ENCODE assay signal across 9 cellular contexts in the genomic region with DNA sequence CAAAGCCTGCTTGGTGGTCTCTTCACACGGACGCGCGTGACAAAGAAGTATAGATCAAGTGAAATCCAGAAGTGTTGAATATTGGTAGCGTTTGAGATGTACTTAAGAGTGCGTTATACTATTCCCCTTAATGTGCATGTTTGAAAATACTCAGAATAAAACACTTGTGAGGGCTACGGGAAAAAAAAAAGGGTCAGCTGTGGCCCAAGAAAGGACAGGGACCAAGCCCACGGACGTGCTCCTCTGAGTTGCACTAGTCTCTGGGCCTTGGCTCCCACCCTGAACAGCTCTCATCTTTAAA. TPM values are rescaled to one million over a fixed set of nuclear protein-coding genes. Genes with fewer than 3 reads are reported as not detected.
DNase-seq lines count a peak whose midpoint lies in the region; ATAC-seq and TF ChIP-seq lines count a peak whose summit lies in the region.
"Had no signal": no experiment of that assay in that cellular context is flagged by ENCODE, and none has a peak within 500 bp of the region (broad histone marks: within the 10 kb centered on the region; RNA-seq: fewer than 3 reads in every experiment).

No MANE protein-coding gene starts in this region.

- H3K4me3 ChIP-seq in heart right ventricle = peak overlapping the region; percentile 50 to 99 (median 90)
- peak overlapping the region; percentile 35 to 84 for H3K4me3 ChIP-seq in aorta (ENCODE audit: low read length in 2 of 2)

- H3K36me3 Mint-ChIP-seq in brain (peaks cover 27% of the 10 kb centered on the region), mesothelial cell of epicardium (peaks cover 17% of the 10 kb centered on the region)

- H3K27me3 Mint-ChIP-seq in brain = peaks cover 13% of the 10 kb centered on the region
- peaks cover 2% of the 10 kb centered on the region for H3K27me3 Mint-ChIP-seq in mesothelial cell of epicardium (ENCODE audit: low read depth)

- H3K4me1 Mint-ChIP-seq in brain = peaks cover 26% of the 10 kb centered on the region
- peaks cover 11% of the 10 kb centered on the region for H3K4me1 Mint-ChIP-seq in mesothelial cell of epicardium

- ATAC-seq in heart right ventricle = no peak
- no peak for ATAC-seq in Right ventricle myocardium inferior
- no peak for ATAC-seq in aorta (ENCODE audit: low FRiP score)

- peak overlapping the region; percentile 90 to 97 (median 96) for H3K4me3 Mint-ChIP-seq in brain
- H3K4me3 Mint-ChIP-seq in mesothelial cell of epicardium = peak overlapping the region; percentile 98

- POLR2A ChIA-PET in HEK293T (lab: Yijun Ruan, JAX) = interaction anchor here (0.6 to 1.0 kb wide), 4 partner anchors 10 to 118 kb away, joined by 3 to 5 read pairs (median 3); partner anchors contain the start of gene COX6B1

- H3K9me3 ChIP-seq in heart right ventricle = no peaks in the 10 kb centered on the region
- no peaks in the 10 kb centered on the region for H3K9me3 ChIP-seq in aorta (ENCODE audit: control insufficient read depth, low read length)

- H3K36me3 ChIP-seq in heart right ventricle (peaks cover 0 to 34% (median 24%) of the 10 kb centered on the region in 9 donors), aorta (ENCODE audit: control insufficient read depth in 1 of 2, insufficient read depth in 2 of 2, low read length in 1 of 2) (peaks cover 0 to 4% of the 10 kb centered on the region in 2 donors)

- DNase-seq in heart right ventricle (no peak), Right ventricle myocardium inferior (ENCODE audit: missing footprints) (no peak), mesothelial cell of epicardium (ENCODE audit: low spot score in 2 of 2, unreplicated experiment in 2 of 2) (no peak), aorta (no peak), HEK293T (ENCODE audit: extremely low spot score) (no peak), head of caudate nucleus (no peak), NCI-H146 treated with DMSO at 0.1 percent for 48 hours (lab: John Stamatoyannopoulos, UW; ENCODE audit: unreplicated experiment) (no peak)

- H3K27me3 ChIP-seq in heart right ventricle = no peaks in the 10 kb centered on the region
- no peaks in the 10 kb centered on the region for H3K27me3 ChIP-seq in aorta (ENCODE audit: control insufficient read depth in 1 of 2, insufficient read depth in 2 of 2, low read length in 1 of 2)

- H3K27ac Mint-ChIP-seq in brain (peak overlapping the region; percentile 91 to 98 (median 96)), mesothelial cell of epicardium (peak overlapping the region; percentile 99)

- H3K27ac ChIP-seq in heart right ventricle = peak overlapping the region; percentile 53 to 97 (median 93)
- H3K27ac ChIP-seq in aorta (ENCODE audit: low read depth in 1 of 2, low read length in 2 of 2) = peak overlapping the region in 1 of 2 donors; percentile 94

- H3K9me3 Mint-ChIP-seq in brain (peaks cover 0 to 3% (median 0%) of the 10 kb centered on the region in 5 experiments), mesothelial cell of epicardium (no peaks in the 10 kb centered on the region)

- CTCF ChIA-PET in HEK293T (lab: Yijun Ruan, JAX) = interaction anchor here (0.7 kb wide), 1 partner anchor 64 kb away, joined by 9 read pairs; no protein-coding TSS in a partner anchor

- H3K4me1 ChIP-seq in heart right ventricle (peaks cover 3 to 24% (median 19%) of the 10 kb centered on the region in 9 donors), aorta (ENCODE audit: control insufficient read depth in 1 of 2, insufficient read depth in 2 of 2, low read length in 2 of 2) (no peaks in the 10 kb centered on the region)

- TF ChIP-seq CTCF in heart right ventricle (IDR thresholded peaks at IDR 0.05) (no peak), brain (conservative IDR thresholded peaks at IDR 0.05) (no peak), mesothelial cell of epicardium (IDR thresholded peaks at IDR 0.05; ENCODE audit: unreplicated experiment) (no peak)

- intact Hi-C loops in heart right ventricle (cut with DNase I) (no loop called here), Right ventricle myocardium inferior (cut with DNase I) (loop anchor here (5.0 kb wide), 1 partner anchor 81 kb away; the partner anchor contains the start of gene TMEM147), aorta (cut with DNase I) (loop anchor here in 1 of 2 donors (2.0 kb wide), 1 partner anchor 15 kb away; no protein-coding TSS in a partner anchor), head of caudate nucleus (cut with DNase I) (loop anchor here (2.0 kb wide), 3 partner anchors 15 to 89 kb away; partner anchors contain the start of genes COX6B1 and HAUS5)

- 10% methylated on average over 9 of the region's 9 CpGs for WGBS in heart right ventricle, 2 donors
- 8% methylated on average over 9 of the region's 9 CpGs for WGBS in aorta, 2 donors

TF ChIP-seq in HEK293T, 16 proteins besides CTCF, POLR2A, EP300 and RAD21:
- no peak for TF ChIP-seq ELF4 (IDR thresholded peaks at IDR 0.05)
- TF ChIP-seq NFRKB (IDR thresholded peaks at IDR 0.05) = no peak

RNA-seq across cellular contexts. Expression of gene RBM42, which starts 0.6 kb away (rescaled TPM):
- total RNA-seq in heart right ventricle = 10 to 100 TPM; 43.5 to 57.8 (median 53.2) TPM
- 10 to 100 TPM; 76.3 to 93.1 TPM for polyA plus RNA-seq in heart right ventricle
- total RNA-seq in Right ventricle myocardium inferior = 51.5 TPM
- polyA plus RNA-seq in brain (ENCODE audit: insufficient read depth, low read depth, low replicate concordance) = 101 TPM
- 63.7 to 70.6 TPM (median 66.4 TPM) in 3 replicates for total RNA-seq in mesothelial cell of epicardium
- total RNA-seq in aorta = 10 to 100 TPM; 53.7 to 62.0 TPM
- 10 to 100 TPM; 41.8 to 66.8 TPM for polyA plus RNA-seq in aorta

RNA-seq across cellular contexts. Expression of gene ETV2, which starts 13.3 kb away (rescaled TPM):
- total RNA-seq in heart right ventricle (under 1 TPM in 4 of 10 donors, not detected in 6; 0.26 to 0.55 (median 0.28) TPM), Right ventricle myocardium inferior (0.68 TPM), mesothelial cell of epicardium (1.4 to 2.1 TPM (median 1.5 TPM) in 3 replicates), aorta (1 to 10 TPM in 1 of 2 donors, under 1 TPM in 1; 0.62 to 1.2 TPM)
- polyA plus RNA-seq in heart right ventricle (1 to 10 TPM in 1 of 2 donors, under 1 TPM in 1; 0.59 to 1.5 TPM), brain (ENCODE audit: insufficient read depth, low read depth, low replicate concordance) (5.6 TPM), aorta (1 to 10 TPM in 1 of 2 donors, under 1 TPM in 1; 0.46 to 1.9 TPM)
- total RNA-seq: renal cortical epithelial cell had no signal

RNA-seq across cellular contexts. Expression of gene HAUS5, which starts 15.7 kb away (rescaled TPM):
- total RNA-seq in heart right ventricle = 1 to 10 TPM; 3.2 to 9.3 (median 4.7) TPM
- polyA plus RNA-seq in heart right ventricle = 10 to 100 TPM in 1 of 2 donors, 1 to 10 TPM in 1; 4.3 to 14.1 TPM
- total RNA-seq in Right ventricle myocardium inferior = 5.2 TPM
- polyA plus RNA-seq in brain (ENCODE audit: insufficient read depth, low read depth, low replicate concordance) = 10.7 TPM
- total RNA-seq in mesothelial cell of epicardium = 28.7 to 33.8 TPM (median 29.0 TPM) in 3 replicates
- total RNA-seq in aorta = 10 to 100 TPM in 1 of 2 donors, 1 to 10 TPM in 1; 5.3 to 10.5 TPM
- polyA plus RNA-seq in aorta = 10 to 100 TPM in 1 of 2 donors, 1 to 10 TPM in 1; 2.9 to 17.5 TPM

RNA-seq across cellular contexts. Expression of gene COX6B1, which starts 19.9 kb away (rescaled TPM):
- total RNA-seq in heart right ventricle = 1,000 to 10,000 TPM; 1,085 to 1,585 (median 1,381) TPM
- polyA plus RNA-seq in heart right ventricle = 1,000 to 10,000 TPM; 2,189 to 5,346 TPM
- total RNA-seq in Right ventricle myocardium inferior = 1,537 TPM
- polyA plus RNA-seq in brain (ENCODE audit: insufficient read depth, low read depth, low replicate concordance) = 1,011 TPM
- total RNA-seq in mesothelial cell of epicardium = 273 to 293 TPM (median 284 TPM) in 3 replicates
- 100 to 1,000 TPM; 196 to 216 TPM for total RNA-seq in aorta
- polyA plus RNA-seq in aorta = 100 to 1,000 TPM; 502 to 730 TPM

RNA-seq across cellular contexts. Expression of gene UPK1A, which starts 38.1 kb away (rescaled TPM):
- total RNA-seq in heart right ventricle (under 1 TPM in 1 of 10 donors, not detected in 9; 0.38 TPM), Right ventricle myocardium inferior (not detected), mesothelial cell of epicardium (1.8 to 2.3 TPM (median 2.0 TPM) in 3 replicates), aorta (not detected)
- polyA plus RNA-seq in heart right ventricle (under 1 TPM in 1 of 2 donors, not detected in 1; 0.03 TPM), brain (ENCODE audit: insufficient read depth, low read depth, low replicate concordance) (not detected), aorta (1 to 10 TPM in 1 of 2 donors, under 1 TPM in 1; 0.54 to 1.5 TPM)
- total RNA-seq: renal cortical epithelial cell had no signal

Comparison
In these comparisons a context has a peak if more than half of its experiments do, and no peak if none do; other contexts are left out.
1. intact Hi-C loops: an anchor here in Right ventricle myocardium inferior (5.0 kb wide) and head of caudate nucleus (2.0 kb wide); none called in heart right ventricle.